Comparison of ENCODE assay signal across 9 cellular contexts in the genomic region with DNA sequence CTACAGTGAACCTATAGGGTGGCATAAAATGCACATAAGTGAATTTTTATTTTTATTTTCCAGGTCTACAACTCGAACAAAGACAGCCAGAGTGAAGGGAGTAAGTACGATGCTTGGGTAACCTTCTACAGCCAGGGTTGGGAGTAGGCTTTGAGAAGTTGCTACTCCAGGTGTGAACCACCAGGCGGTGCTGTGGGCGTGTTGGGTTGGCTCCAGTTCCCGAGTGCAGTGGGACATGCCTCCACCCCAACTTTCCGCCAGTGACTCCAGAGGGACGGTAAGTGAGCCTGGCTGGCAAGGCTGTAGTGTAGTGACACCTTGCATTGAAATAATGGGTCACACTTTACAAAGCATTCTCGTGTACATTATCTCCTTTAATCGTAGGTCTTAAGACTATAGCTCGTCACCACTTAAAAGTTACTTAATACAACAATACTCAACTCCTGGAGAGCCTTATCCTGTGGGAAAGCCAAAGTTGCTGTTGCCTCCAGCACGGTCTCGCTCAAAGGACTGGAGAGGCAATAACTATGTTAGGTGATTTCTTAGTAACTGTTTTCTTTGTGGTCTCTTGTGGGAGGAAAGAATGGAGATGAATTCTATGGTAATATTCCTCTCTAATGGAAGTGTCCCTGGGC.
DNase-seq lines count a peak whose midpoint lies in the region; ATAC-seq and TF ChIP-seq lines count a peak whose summit lies in the region.
"Had no signal": no experiment of that assay in that cellular context is flagged by ENCODE, and none has a peak within 500 bp of the region (broad histone marks: within the 10 kb centered on the region; RNA-seq: fewer than 3 reads in every experiment).

No MANE protein-coding gene starts in this region.

- H3K4me3 ChIP-seq in MM.1S (ENCODE audit: low read length): no peak overlapping the region
- H3K4me3 ChIP-seq in astrocyte of the spinal cord (ENCODE audit: low read depth, low read length): no peak overlapping the region
- H3K4me3 ChIP-seq in dorsolateral prefrontal cortex: no peak overlapping the region
- H3K4me3 ChIP-seq: BLaER1 treated with 17β-estradiol and CSF1 and Interleukin-3, amounts not matched to agents 10 nM and 100 nM had no signal

- intact Hi-C loops in dorsolateral prefrontal cortex (cut with DNase I): loop anchor here in 1 of 2 donors (10.0 kb wide), 1 partner anchor 811 kb away; no protein-coding TSS in a partner anchor

- H3K27me3 ChIP-seq in MM.1S (replicated peaks; ENCODE audit: insufficient read depth, low read length): no peaks in the 10 kb centered on the region
- H3K27me3 ChIP-seq in dorsolateral prefrontal cortex: no peaks in the 10 kb centered on the region
- H3K27me3 ChIP-seq: BLaER1 treated with 17β-estradiol and CSF1 and Interleukin-3, amounts not matched to agents 10 nM and 100 nM had no signal

- peak in 2 of 3 experiments; percentile 15 to 33 for DNase-seq in NCI-H1417 (lab: John Stamatoyannopoulos, UW)
- no peak for DNase-seq in NCI-H1417 treated with DMSO at 0.1 percent for 48 hours (lab: John Stamatoyannopoulos, UW)
- DNase-seq in MM.1S: no peak
- DNase-seq in astrocyte of the spinal cord (ENCODE audit: low read depth, low spot score): no peak
- DNase-seq in dorsolateral prefrontal cortex: no peak

- H4K20me1 ChIP-seq in MM.1S (ENCODE audit: insufficient read depth, low read length): no peaks in the 10 kb centered on the region
- H4K20me1 ChIP-seq: BLaER1 treated with 17β-estradiol and CSF1 and Interleukin-3, amounts not matched to agents 10 nM and 100 nM had no signal

- no peaks in the 10 kb centered on the region for H3K9me3 Mint-ChIP-seq in nephron

- no peak overlapping the region for H2AFZ ChIP-seq in MM.1S (ENCODE audit: low read length)

- H3K27ac ChIP-seq in MM.1S (ENCODE audit: low read length): no peak overlapping the region
- H3K27ac ChIP-seq in dorsolateral prefrontal cortex: no peak overlapping the region
- H3K27ac ChIP-seq: BLaER1 treated with 17β-estradiol and CSF1 and Interleukin-3, amounts not matched to agents 10 nM and 100 nM had no signal

- peaks cover 14% of the 10 kb centered on the region for H3K4me1 Mint-ChIP-seq in nephron

- peaks cover 10% of the 10 kb centered on the region for H3F3A ChIP-seq in MM.1S (ENCODE audit: insufficient read depth, low read length)

- no peaks in the 10 kb centered on the region for H3K36me3 ChIP-seq in MM.1S (replicated peaks; ENCODE audit: insufficient read depth, low read length)

- H3K4me2 ChIP-seq in MM.1S (ENCODE audit: low read depth, low read length): no peak overlapping the region
- H3K4me2 ChIP-seq: BLaER1 treated with 17β-estradiol and CSF1 and Interleukin-3, amounts not matched to agents 10 nM and 100 nM had no signal

- peak; percentile 58 for TF ChIP-seq CTCF in MM.1S (IDR thresholded peaks at IDR 0.05; ENCODE audit: low read length)
- TF ChIP-seq CTCF in astrocyte of the spinal cord (IDR thresholded peaks at IDR 0.05; ENCODE audit: low read depth, low read length): peak; percentile 51
- peak in 2 of 3 experiments; percentile 22 to 43 for TF ChIP-seq CTCF in nephron (IDR thresholded peaks at IDR 0.05; ENCODE audit: unreplicated experiment in 3 of 3)
- TF ChIP-seq CTCF in dorsolateral prefrontal cortex (IDR thresholded peaks at IDR 0.05 in 54 of 56, conservative IDR thresholded peaks at IDR 0.05 in 2 of 56; ENCODE audit: low read depth in 1 of 56, partially characterized antibody in 56 of 56): peak in 26 of 56 donors; percentile 7 to 40 (median 22)

- no peak overlapping the region for H3K9ac ChIP-seq in MM.1S (ENCODE audit: low read length)
- H3K9ac ChIP-seq: BLaER1 treated with 17β-estradiol and CSF1 and Interleukin-3, amounts not matched to agents 10 nM and 100 nM had no signal

- H3K79me2 ChIP-seq in MM.1S (ENCODE audit: low read length): peaks cover 5% of the 10 kb centered on the region; the same call in 1 of the 2 replicates

- H3K4me3 Mint-ChIP-seq in nephron: no peak overlapping the region

- H3K9me3 ChIP-seq in MM.1S (replicated peaks; ENCODE audit: insufficient read depth, low read length): no peaks in the 10 kb centered on the region

- no peaks in the 10 kb centered on the region for H3K9me2 ChIP-seq in MM.1S (replicated peaks; ENCODE audit: insufficient read depth, low read length)

- peaks cover 9% of the 10 kb centered on the region for H3K4me1 ChIP-seq in MM.1S (ENCODE audit: low read length)

- in situ Hi-C loops in astrocyte of the spinal cord (cut with HindIII; ENCODE audit: low sequenced_read_pairs): no loop called here

- ATAC-seq in GM19324 (IDR thresholded peaks at IDR 0.05; ENCODE audit: low FRiP score, unreplicated experiment) (no peak), HG03095 (IDR thresholded peaks at IDR 0.05; ENCODE audit: unreplicated experiment) (no peak)

- H3K27me3 Mint-ChIP-seq in nephron (ENCODE audit: low read depth): no peaks in the 10 kb centered on the region

- H3K27ac Mint-ChIP-seq in nephron: no peak overlapping the region

- no peaks in the 10 kb centered on the region for H3K36me3 Mint-ChIP-seq in nephron (ENCODE audit: low read depth)

Comparison
In these comparisons a context has a peak if more than half of its experiments do, and no peak if none do; other contexts are left out.
1. DNase-seq: peak in NCI-H1417 (2 of 3); none in NCI-H1417 treated with DMSO at 0.1 percent for 48 hours (single experiment), MM.1S (single experiment), astrocyte of the spinal cord (single experiment) and dorsolateral prefrontal cortex (0 of 10).